1 cellular context compared by ENCODE assay signal in the genomic region with DNA sequence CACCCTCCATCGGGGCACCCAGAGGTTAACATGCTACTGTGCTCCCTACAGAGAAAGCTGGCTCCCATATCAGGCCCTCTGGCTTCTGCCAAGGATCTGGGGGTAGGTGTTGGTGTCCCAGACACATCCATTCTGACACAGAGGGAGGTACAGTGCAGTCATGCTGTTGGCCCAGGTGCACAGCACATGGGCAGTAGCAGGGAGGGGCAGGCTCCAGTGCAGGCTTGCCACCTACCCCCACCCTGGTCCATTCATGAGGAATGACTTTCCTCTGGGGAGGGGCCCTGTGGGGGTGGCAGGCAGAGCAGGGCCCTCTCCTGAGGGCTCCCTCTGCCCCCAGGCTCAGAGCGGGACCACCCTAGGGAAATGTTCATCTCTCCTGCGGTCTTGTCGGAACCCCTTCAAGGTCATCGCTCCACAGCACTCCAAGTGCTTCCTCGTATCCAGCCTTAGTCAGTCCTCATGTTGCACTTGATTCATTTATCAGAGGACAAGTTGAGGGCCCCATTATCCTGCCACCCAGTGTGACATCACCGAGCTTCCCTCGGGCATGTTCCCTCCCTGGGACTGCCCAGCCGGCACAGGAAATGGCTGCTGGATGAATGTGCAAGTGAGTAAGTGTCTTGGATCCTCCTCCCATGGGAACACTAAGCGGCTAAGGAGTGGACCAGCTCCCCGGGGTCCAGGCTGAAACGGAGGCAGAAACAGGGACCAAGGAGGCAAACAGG.
TF ChIP-seq lines count a peak whose summit lies in the region.

No MANE protein-coding gene starts in this region.

TF ChIP-seq in H1, 55 proteins besides CTCF, POLR2A, EP300 and RAD21:
- TF ChIP-seq MAX (IDR thresholded peaks at IDR 0.05): no peak
- no peak for TF ChIP-seq TCF12 (IDR thresholded peaks at IDR 0.05; ENCODE audit: low read depth, low read length)
- no peak for TF ChIP-seq YY1 (IDR thresholded peaks at IDR 0.05; ENCODE audit: low read depth, low read length)
- TF ChIP-seq CBX8 (IDR thresholded peaks at IDR 0.05; ENCODE audit: borderline replicate concordance, low read depth, low read length): no peak
- no peak for TF ChIP-seq CHD7 (IDR thresholded peaks at IDR 0.05; ENCODE audit: insufficient replicate concordance, low read length)
- no peak for TF ChIP-seq RFX5 (IDR thresholded peaks at IDR 0.05; ENCODE audit: borderline replicate concordance, low read depth, low read length)
- TF ChIP-seq CREB1 (IDR thresholded peaks at IDR 0.05): no peak
- no peak for TF ChIP-seq CHD2 (IDR thresholded peaks at IDR 0.05; ENCODE audit: low read length)
- TF ChIP-seq PHF8 (conservative IDR thresholded peaks at IDR 0.05; ENCODE audit: low read depth, low read length): no peak
- no peak for TF ChIP-seq CTBP2 (IDR thresholded peaks at IDR 0.05; ENCODE audit: borderline replicate concordance, insufficient read depth, insufficient read length, low read length)
- TF ChIP-seq CHD1 (IDR thresholded peaks at IDR 0.05; ENCODE audit: low read depth, low read length): no peak
- TF ChIP-seq SIRT6 (IDR thresholded peaks at IDR 0.05; ENCODE audit: low read length): no peak
- no peak for TF ChIP-seq ASH2L (IDR thresholded peaks at IDR 0.05; ENCODE audit: low read length)
- TF ChIP-seq RXRA (IDR thresholded peaks at IDR 0.05; ENCODE audit: insufficient read depth, low read depth, low read length): no peak
- TF ChIP-seq POU5F1 (IDR thresholded peaks at IDR 0.05; ENCODE audit: low read depth, low read length): no peak
